ENCODE assay signal across 15 cellular contexts in genomic region chr3:101252307-101252706, GRCh38.
DNase-seq lines count a peak whose midpoint lies in the region; ATAC-seq and TF ChIP-seq lines count a peak whose summit lies in the region.
"Had no signal": no experiment of that assay in that cellular context is flagged by ENCODE, and none has a peak within 500 bp of the region (broad histone marks: within the 10 kb centered on the region; RNA-seq: fewer than 3 reads in every experiment).

No MANE protein-coding gene starts in this region.

- H3K9me3 ChIP-seq in PC-3 (ENCODE audit: low read length) (no peaks in the 10 kb centered on the region), endodermal cell (ENCODE audit: control insufficient read depth, low read length) (no peaks in the 10 kb centered on the region)
- H3K9me3 ChIP-seq: BE2C had no signal

- H3K9me2 ChIP-seq in GM23338 (ENCODE audit: insufficient read depth) (no peaks in the 10 kb centered on the region), PC-3 (replicated peaks; ENCODE audit: low read length) (0 out of 2 replicates have a peak, but pooled peaks cover 3% of the 10 kb centered on the region)

- H3K36me3 ChIP-seq in GM23338 (ENCODE audit: insufficient read depth) (no peaks in the 10 kb centered on the region), PC-3 (ENCODE audit: low read depth, low read length) (no peaks in the 10 kb centered on the region), endodermal cell (ENCODE audit: control insufficient read depth, insufficient read depth, low read length) (no peaks in the 10 kb centered on the region)
- H3K36me3 ChIP-seq: BE2C had no signal

- intact Hi-C loops in PC-3 (cut with micrococcal nuclease) = no loop called here

- DNase-seq in GM23338 (ENCODE audit: low spot score) (no peak), PC-3 (peak; percentile 48), left lobe of liver (ENCODE audit: low spot score) (no peak), osteocyte (ENCODE audit: extremely low spot score, unreplicated experiment) (no peak), MV-4-11 (lab: John Stamatoyannopoulos, UW) (no peak), endodermal cell (no peak)
- no peak for DNase-seq in central memory CD4-positive, alpha-beta T cell
- DNase-seq: BE2C; CD4-positive, alpha-beta memory T cell; DMS153; DMS79 treated with DMSO at 0.1 percent for 48 hours; EL had no signal

- CTCF ChIA-PET in PC-3 (lab: Charles Lee) = no interaction called here

- H3K79me2 ChIP-seq in GM23338 (replicated peaks; ENCODE audit: insufficient read depth) = no peaks in the 10 kb centered on the region
- H3K79me2 ChIP-seq in PC-3 (ENCODE audit: low read length) = no peaks in the 10 kb centered on the region

- no peak overlapping the region for H3K9ac ChIP-seq in PC-3 (ENCODE audit: low read length)
- no peak overlapping the region for H3K9ac ChIP-seq in endodermal cell (ENCODE audit: extremely low read depth, low read length, poor library complexity, severe bottlenecking)

- H3F3A ChIP-seq in GM23338 (replicated peaks; ENCODE audit: low read depth) (no peaks in the 10 kb centered on the region), PC-3 (ENCODE audit: low read length, unreplicated experiment) (no peaks in the 10 kb centered on the region)

- no peak overlapping the region for H3K4me3 Mint-ChIP-seq in GM23338
- no peak overlapping the region for H3K4me3 Mint-ChIP-seq in osteocyte (ENCODE audit: unreplicated experiment)
- H3K4me3 Mint-ChIP-seq in endodermal cell = no peak overlapping the region
- H3K4me3 Mint-ChIP-seq: CD4-positive, alpha-beta memory T cell; IgD-negative memory B cell had no signal

- no peak for ATAC-seq in GM23338
- ATAC-seq in PC-3 = peak; percentile 93
- peak; percentile 33 for ATAC-seq in left lobe of liver
- no peak for ATAC-seq in GM21529 (IDR thresholded peaks at IDR 0.05; ENCODE audit: unreplicated experiment)

- no peaks in the 10 kb centered on the region for H3K36me3 Mint-ChIP-seq in GM23338 (ENCODE audit: low read depth)
- peaks cover 15% of the 10 kb centered on the region for H3K36me3 Mint-ChIP-seq in osteocyte (ENCODE audit: unreplicated experiment)
- H3K36me3 Mint-ChIP-seq in endodermal cell (ENCODE audit: low read depth) = no peaks in the 10 kb centered on the region

- TF ChIP-seq CTCF in GM23338 (conservative IDR thresholded peaks at IDR 0.05; ENCODE audit: low read depth in 2 of 2) = no peak
- no peak for TF ChIP-seq CTCF in PC-3 (conservative IDR thresholded peaks at IDR 0.05; ENCODE audit: low read depth, low read length)
- TF ChIP-seq CTCF in osteocyte (IDR thresholded peaks at IDR 0.05) = no peak
- no peak for TF ChIP-seq CTCF in endodermal cell (conservative IDR thresholded peaks at IDR 0.05)

- no peaks in the 10 kb centered on the region; the same call in 2 of the 3 replicates for H3K9me3 Mint-ChIP-seq in GM23338
- H3K9me3 Mint-ChIP-seq in osteocyte (ENCODE audit: unreplicated experiment) = no peaks in the 10 kb centered on the region
- H3K9me3 Mint-ChIP-seq in endodermal cell = peaks cover 4% of the 10 kb centered on the region
- H3K9me3 Mint-ChIP-seq: IgD-negative memory B cell had no signal

- H2AFZ ChIP-seq in GM23338 = no peak overlapping the region
- H2AFZ ChIP-seq in PC-3 (ENCODE audit: low read length) = no peak overlapping the region

- peaks cover 3% of the 10 kb centered on the region for H3K27me3 Mint-ChIP-seq in GM23338 (ENCODE audit: insufficient read depth, low read depth, poor library complexity)
- no peaks in the 10 kb centered on the region for H3K27me3 Mint-ChIP-seq in osteocyte (ENCODE audit: unreplicated experiment)
- peaks cover 16% of the 10 kb centered on the region for H3K27me3 Mint-ChIP-seq in endodermal cell (ENCODE audit: insufficient read depth)
- H3K27me3 Mint-ChIP-seq: CD4-positive, alpha-beta memory T cell; IgD-negative memory B cell had no signal

- no peak overlapping the region for H3K27ac Mint-ChIP-seq in GM23338
- H3K27ac Mint-ChIP-seq in osteocyte (ENCODE audit: unreplicated experiment) = peak overlapping the region; percentile 9
- H3K27ac Mint-ChIP-seq in endodermal cell = no peak overlapping the region
- H3K27ac Mint-ChIP-seq: CD4-positive, alpha-beta memory T cell; IgD-negative memory B cell had no signal

- no peaks in the 10 kb centered on the region for H3K27me3 ChIP-seq in GM23338 (ENCODE audit: insufficient read depth)
- H3K27me3 ChIP-seq in PC-3 (ENCODE audit: low read length) = no peaks in the 10 kb centered on the region
- H3K27me3 ChIP-seq in endodermal cell (ENCODE audit: control insufficient read depth, insufficient read depth, low read length, poor library complexity, severe bottlenecking) = peaks cover 35% of the 10 kb centered on the region
- H3K27me3 ChIP-seq: BE2C had no signal

- H3K4me1 Mint-ChIP-seq in GM23338 (peaks cover 29% of the 10 kb centered on the region; the same call in 2 of the 3 replicates), osteocyte (ENCODE audit: unreplicated experiment) (no peaks in the 10 kb centered on the region), endodermal cell (peaks cover 22% of the 10 kb centered on the region)
- H3K4me1 Mint-ChIP-seq: CD4-positive, alpha-beta memory T cell had no signal

- H3K4me3 ChIP-seq in GM23338 (no peak overlapping the region), PC-3 (ENCODE audit: low read length) (no peak overlapping the region), endodermal cell (ENCODE audit: low read length) (no peak overlapping the region)

- 92% methylated on average over 1 of the region's 1 CpG; no CpG with 5 or more reads in 1 of the 2 experiments for WGBS in endodermal cell (ENCODE audit: insufficient coverage in 1 of 2, insufficient read length in 1 of 2), 2 experiments

- H3K4me1 ChIP-seq in GM23338 (ENCODE audit: insufficient read depth) = peaks cover 18% of the 10 kb centered on the region
- peaks cover 12% of the 10 kb centered on the region for H3K4me1 ChIP-seq in PC-3 (ENCODE audit: insufficient read depth, low read length)
- peaks cover 4% of the 10 kb centered on the region for H3K4me1 ChIP-seq in endodermal cell (ENCODE audit: control insufficient read depth, insufficient read depth, low read length)
- H3K4me1 ChIP-seq: BE2C had no signal

- no peak overlapping the region for H3K27ac ChIP-seq in GM23338 (ENCODE audit: low read depth)
- H3K27ac ChIP-seq in PC-3 (ENCODE audit: low read length) = peak overlapping the region; percentile 3; the same call in 1 of the 2 replicates
- H3K27ac ChIP-seq in endodermal cell (ENCODE audit: low read depth, low read length) = no peak overlapping the region
- H3K27ac ChIP-seq: C4-2B had no signal

- POLR2A ChIA-PET in PC-3 (lab: Charles Lee; ENCODE audit: unreplicated experiment) = no interaction called here

- no TSS peak for BruUV-seq in PC-3 (replicated peaks; lab: Mats Ljungman, UMichigan)

- H3K4me2 ChIP-seq in GM23338 (peak overlapping the region; percentile 26; the same call in 1 of the 2 replicates), PC-3 (ENCODE audit: low read length) (0 out of 2 replicates have a peak overlapping the region, but pooled peaks have one; percentile 7)

- H4K20me1 ChIP-seq in GM23338 (replicated peaks; ENCODE audit: insufficient read depth) = no peaks in the 10 kb centered on the region
- H4K20me1 ChIP-seq in PC-3 (ENCODE audit: low read length) = no peaks in the 10 kb centered on the region

TF ChIP-seq in GM23338, 12 proteins besides CTCF, POLR2A, EP300 and RAD21 (continues in another document):
- TF ChIP-seq STAT1 (IDR thresholded peaks at IDR 0.05; ENCODE audit: unreplicated experiment) (no peak), EZH2phosphoT487 (IDR thresholded peaks at IDR 0.05; ENCODE audit: unreplicated experiment) (no peak), ETS1 (IDR thresholded peaks at IDR 0.05) (no peak), JUNB (IDR thresholded peaks at IDR 0.05; ENCODE audit: unreplicated experiment) (no peak), EZH2 (IDR thresholded peaks at IDR 0.05; ENCODE audit: low read depth, unreplicated experiment) (no peak), POLR2AphosphoS5 (IDR thresholded peaks at IDR 0.05; ENCODE audit: low read depth) (no peak), NANOG (IDR thresholded peaks at IDR 0.05; ENCODE audit: borderline replicate concordance) (no peak), ZNF114 (CRISPR knock-in tag; IDR thresholded peaks at IDR 0.05) (no peak), ZNF331 (CRISPR knock-in tag; IDR thresholded peaks at IDR 0.05; ENCODE audit: low read depth) (no peak), REST (IDR thresholded peaks at IDR 0.05; ENCODE audit: unreplicated experiment) (no peak), CREB1 (CRISPR knock-in tag; IDR thresholded peaks at IDR 0.05; ENCODE audit: low read depth) (no peak)

Comparison
In these comparisons a context has a peak if more than half of its experiments do, and no peak if none do; other contexts are left out.
1. ATAC-seq: peak in PC-3 (single experiment) and left lobe of liver (single experiment); none in GM23338 (single experiment) and GM21529 (single experiment).